8 cellular contexts compared by ENCODE assay signal in the genomic region with DNA sequence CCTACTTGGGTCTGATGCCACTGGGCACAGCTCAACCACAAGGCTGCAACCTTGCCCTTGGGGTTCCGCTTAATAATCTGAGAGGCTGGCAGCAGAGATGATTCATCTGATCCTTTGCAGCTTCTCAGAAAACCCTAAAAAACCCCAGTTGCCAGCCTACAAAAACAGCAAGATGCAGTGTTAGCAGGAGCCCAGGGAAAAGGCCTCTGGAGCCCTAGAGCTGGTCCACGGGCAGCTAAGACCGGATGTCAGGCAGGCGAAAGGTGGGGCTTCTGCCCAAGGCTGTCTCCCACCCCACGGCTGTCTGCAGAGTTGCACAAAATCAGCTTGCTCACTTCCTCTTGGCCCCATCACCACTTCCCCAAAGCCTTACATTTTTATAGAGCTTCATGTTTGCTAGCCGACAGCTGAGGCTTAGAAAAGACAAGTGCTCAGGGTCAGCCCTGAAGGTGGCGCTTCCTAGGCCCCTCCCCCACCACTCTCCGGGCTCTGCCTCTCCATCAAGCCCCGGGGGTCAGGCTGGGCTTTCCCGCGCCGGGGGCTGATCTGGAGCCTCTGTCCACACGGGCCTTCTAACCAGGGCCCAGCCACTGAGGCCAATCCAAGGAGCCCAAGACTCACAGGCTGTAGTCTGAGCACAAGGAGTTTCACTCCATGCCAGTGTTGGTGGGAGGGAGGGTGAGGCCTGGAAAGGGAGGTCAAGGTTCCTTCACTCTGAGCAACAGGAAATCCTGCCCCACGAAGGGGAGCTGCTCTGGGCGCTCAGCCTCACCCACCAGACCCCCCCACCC. TPM values are rescaled to one million over a fixed set of nuclear protein-coding genes. Genes with fewer than 3 reads are reported as not detected.
A peak's percentile ranks its signal among the peaks of the same experiment; 100 is the strongest.
DNase-seq lines count a peak whose midpoint lies in the region; ATAC-seq and TF ChIP-seq lines count a peak whose summit lies in the region.

No MANE protein-coding gene starts in this region.

- DNase-seq in Ammon's horn (ENCODE audit: low spot score) (peak; percentile 79), SHP77 (lab: John Stamatoyannopoulos, UW) (peak; percentile 69 to 79), left cardiac atrium (peak; percentile 80), psoas muscle (peak; percentile 80 to 86), NCI-H1048 (lab: John Stamatoyannopoulos, UW) (no peak)

- no peaks in the 10 kb centered on the region for H3K27me3 Mint-ChIP-seq in activated naive CD4-positive, alpha-beta T cell treated with anti-CD3 and anti-CD28 coated beads, Interleukin-2, amount 50 U/mL, for 24 hours

- ATAC-seq in GM19324 (IDR thresholded peaks at IDR 0.05; ENCODE audit: low FRiP score, unreplicated experiment) = peak; percentile 55
- peak; percentile 35 for ATAC-seq in HG03439 (IDR thresholded peaks at IDR 0.05; ENCODE audit: unreplicated experiment)
- peak; percentile 65 to 81 for ATAC-seq in left cardiac atrium
- peak; percentile 74 to 83 (median 75) for ATAC-seq in psoas muscle

- peak overlapping the region; percentile 83 for H3K27ac Mint-ChIP-seq in activated naive CD4-positive, alpha-beta T cell treated with anti-CD3 and anti-CD28 coated beads, Interleukin-2, amount 50 U/mL, for 24 hours

- no peaks in the 10 kb centered on the region for H3K27me3 ChIP-seq in psoas muscle (ENCODE audit: insufficient read depth in 3 of 3, low read length in 2 of 3)

- peak overlapping the region; percentile 40 for H3K4me3 ChIP-seq in psoas muscle

- H3K4me3 Mint-ChIP-seq in activated naive CD4-positive, alpha-beta T cell treated with anti-CD3 and anti-CD28 coated beads, Interleukin-2, amount 50 U/mL, for 24 hours = peak overlapping the region; percentile 84

- no peaks in the 10 kb centered on the region for H3K9me3 Mint-ChIP-seq in activated naive CD4-positive, alpha-beta T cell treated with anti-CD3 and anti-CD28 coated beads, Interleukin-2, amount 50 U/mL, for 24 hours

- 13 to 20% (median 16%) methylated on average over 15 of the region's 15 CpGs for WGBS in psoas muscle, 3 donors

- peaks cover 49% of the 10 kb centered on the region for H3K4me1 Mint-ChIP-seq in activated naive CD4-positive, alpha-beta T cell treated with anti-CD3 and anti-CD28 coated beads, Interleukin-2, amount 50 U/mL, for 24 hours

- peaks cover 27% of the 10 kb centered on the region for H3K4me1 ChIP-seq in psoas muscle

- no peaks in the 10 kb centered on the region for H3K36me3 Mint-ChIP-seq in activated naive CD4-positive, alpha-beta T cell treated with anti-CD3 and anti-CD28 coated beads, Interleukin-2, amount 50 U/mL, for 24 hours

- no peaks in the 10 kb centered on the region for H3K36me3 ChIP-seq in psoas muscle (ENCODE audit: insufficient read depth in 1 of 2, low read depth in 1 of 2)

- intact Hi-C loops in left cardiac atrium (cut with DNase I) (loop anchor here (2.0 to 10.0 kb wide), 3 partner anchors 147 to 235 kb away; no protein-coding TSS in a partner anchor), psoas muscle (cut with DNase I) (loop anchor here (2.0 to 5.0 kb wide), 2 partner anchors 149 to 260 kb away; no protein-coding TSS in a partner anchor)

- no peaks in the 10 kb centered on the region for H3K9me3 ChIP-seq in psoas muscle

- TF ChIP-seq CTCF in psoas muscle (IDR thresholded peaks at IDR 0.05) = no peak

- peak overlapping the region; percentile 89 for H3K27ac ChIP-seq in psoas muscle

RNA-seq across cellular contexts. Expression of gene ADORA3, which starts 4.2 kb away (rescaled TPM):
- total RNA-seq in left cardiac atrium = 1 to 10 TPM; 5.5 to 6.6 TPM
- 1 to 10 TPM in 3 of 4 donors, under 1 TPM in 1; 0.71 to 2.1 (median 2.0) TPM for total RNA-seq in psoas muscle
- 1 to 10 TPM in 1 of 3 donors, under 1 TPM in 2; 0.45 to 1.2 (median 0.69) TPM for polyA plus RNA-seq in psoas muscle

RNA-seq across cellular contexts. Expression of gene TMIGD3, which starts 4.2 kb away (rescaled TPM):
- total RNA-seq in left cardiac atrium = 1 to 10 TPM; 2.0 to 4.0 TPM
- total RNA-seq in psoas muscle = 1 to 10 TPM in 1 of 4 donors, under 1 TPM in 3; 0.34 to 1.1 (median 0.70) TPM
- under 1 TPM; 0.51 to 0.85 (median 0.52) TPM for polyA plus RNA-seq in psoas muscle

RNA-seq across cellular contexts. Expression of gene C1orf162, which starts 33.8 kb away (rescaled TPM):
- total RNA-seq in left cardiac atrium (10 to 100 TPM; 17.2 to 22.5 TPM), psoas muscle (1 to 10 TPM; 3.6 to 8.5 (median 6.3) TPM)
- 1 to 10 TPM; 3.8 to 9.9 (median 4.1) TPM for polyA plus RNA-seq in psoas muscle

RNA-seq across cellular contexts. Expression of gene ATP5PB, which starts 58.3 kb away (rescaled TPM):
- 100 to 1,000 TPM; 458 to 551 TPM for total RNA-seq in left cardiac atrium
- 100 to 1,000 TPM; 272 to 484 (median 398) TPM for total RNA-seq in psoas muscle
- 100 to 1,000 TPM; 378 to 649 (median 465) TPM for polyA plus RNA-seq in psoas muscle

RNA-seq across cellular contexts. Expression of gene WDR77, which starts 58.5 kb away (rescaled TPM):
- total RNA-seq in left cardiac atrium (10 to 100 TPM; 22.9 to 31.9 TPM), psoas muscle (10 to 100 TPM; 35.3 to 48.2 (median 42.9) TPM)
- 100 to 1,000 TPM in 1 of 3 donors, 10 to 100 TPM in 2; 36.7 to 103 (median 62.7) TPM for polyA plus RNA-seq in psoas muscle
